Comparison of ENCODE assay signal across 10 cellular contexts in the genomic region with DNA sequence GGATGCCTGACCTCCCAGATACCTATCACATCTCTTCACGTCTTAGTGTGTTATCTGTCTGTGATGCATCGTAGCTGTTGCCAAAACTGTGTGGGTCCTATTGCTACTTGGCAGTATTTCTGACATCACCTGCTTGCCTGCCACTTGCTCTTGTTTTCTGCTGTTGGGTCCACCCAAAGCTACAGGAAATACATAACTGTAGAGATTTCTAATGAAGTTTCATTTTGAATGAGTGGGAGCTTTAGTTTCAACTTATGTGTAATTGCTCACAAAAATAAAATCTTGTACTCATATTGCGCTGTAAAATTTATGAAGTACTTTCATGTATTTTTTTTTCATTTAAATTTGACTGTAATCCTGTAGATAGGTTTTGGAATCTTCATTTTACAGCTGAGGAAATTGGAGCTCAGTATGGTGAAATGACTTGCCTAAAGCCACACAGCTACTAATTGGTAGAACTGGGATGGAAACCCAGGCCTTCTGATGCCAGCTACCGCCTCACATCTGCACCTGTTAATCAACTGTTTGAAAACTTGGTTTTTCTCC.
A peak's percentile ranks its signal among the peaks of the same experiment; 100 is the strongest.
DNase-seq lines count a peak whose midpoint lies in the region; ATAC-seq and TF ChIP-seq lines count a peak whose summit lies in the region.
"Had no signal": no experiment of that assay in that cellular context is flagged by ENCODE, and none has a peak within 500 bp of the region (broad histone marks: within the 10 kb centered on the region; RNA-seq: fewer than 3 reads in every experiment).

No MANE protein-coding gene starts in this region.

- TF ChIP-seq CTCF in GM10248 (IDR thresholded peaks at IDR 0.05; ENCODE audit: control extremely low read depth, extremely low read depth, low read depth, missing control alignments) (no peak), MM.1S (IDR thresholded peaks at IDR 0.05; ENCODE audit: low read length) (no peak), PC-3 (conservative IDR thresholded peaks at IDR 0.05; ENCODE audit: low read depth, low read length) (no peak), adrenal gland (IDR thresholded peaks at IDR 0.05) (no peak)

- CTCF ChIA-PET in GM10248 (lab: Yijun Ruan, JAX): interaction anchor here (0.6 to 3.2 kb wide), 6 partner anchors 8 to 28 kb away, joined by 3 to 14 read pairs (median 4); no protein-coding TSS in a partner anchor
- CTCF ChIA-PET in PC-3 (lab: Charles Lee): no interaction called here

- H3K27me3 ChIP-seq in MM.1S (replicated peaks; ENCODE audit: insufficient read depth, low read length): no peaks in the 10 kb centered on the region
- no peaks in the 10 kb centered on the region for H3K27me3 ChIP-seq in PC-3 (ENCODE audit: low read length)
- H3K27me3 ChIP-seq in adrenal gland: no peaks in the 10 kb centered on the region
- H3K27me3 ChIP-seq: uterus had no signal

- H3K27ac ChIP-seq in MM.1S (ENCODE audit: low read length) (peak overlapping the region; percentile 89), PC-3 (ENCODE audit: low read length) (no peak overlapping the region), adrenal gland (no peak overlapping the region)
- H3K27ac ChIP-seq: uterus had no signal

- H3K36me3 ChIP-seq in MM.1S (replicated peaks; ENCODE audit: insufficient read depth, low read length) (no peaks in the 10 kb centered on the region), PC-3 (ENCODE audit: low read depth, low read length) (no peaks in the 10 kb centered on the region), adrenal gland (replicated peaks in 1 of 2) (no peaks in the 10 kb centered on the region)
- H3K36me3 ChIP-seq: uterus had no signal

- TF ChIP-seq POLR2A in adrenal gland (IDR thresholded peaks at IDR 0.05): no peak

- POLR2A ChIA-PET in GM10248 (lab: Yijun Ruan, JAX): interaction anchor here (1.0 kb wide), 1 partner anchor 116 kb away, joined by 5 read pairs; no protein-coding TSS in a partner anchor
- POLR2A ChIA-PET in PC-3 (lab: Charles Lee; ENCODE audit: unreplicated experiment): no interaction called here

- DNase-seq in GM10248 (ENCODE audit: extremely low spot score) (peak; percentile 28), MM.1S (peak; percentile 81), SIG-M5 treated with dmso at 0.1 percent for 504 hours (lab: John Stamatoyannopoulos, UW; ENCODE audit: unreplicated experiment) (no peak), PC-3 (no peak), adrenal gland (no peak), NCI-H187 (lab: John Stamatoyannopoulos, UW) (no peak)
- DNase-seq: T1000, uterus had no signal

- WGBS in adrenal gland, 4 donors: 81 to 86% (median 82%) methylated on average over 4 of the region's 4 CpGs

- H2AFZ ChIP-seq in MM.1S (ENCODE audit: low read length) (peak overlapping the region; percentile 32; the same call in 1 of the 2 replicates), PC-3 (ENCODE audit: low read length) (no peak overlapping the region)

- H3F3A ChIP-seq in MM.1S (ENCODE audit: insufficient read depth, low read length): peaks cover 45% of the 10 kb centered on the region
- no peaks in the 10 kb centered on the region for H3F3A ChIP-seq in PC-3 (ENCODE audit: low read length, unreplicated experiment)

- peaks cover 78% of the 10 kb centered on the region for H3K4me1 ChIP-seq in MM.1S (ENCODE audit: low read length)
- no peaks in the 10 kb centered on the region for H3K4me1 ChIP-seq in PC-3 (ENCODE audit: insufficient read depth, low read length)
- peaks cover 0 to 4% of the 10 kb centered on the region in 2 donors for H3K4me1 ChIP-seq in adrenal gland (replicated peaks in 1 of 2)
- H3K4me1 ChIP-seq: uterus had no signal

- BruUV-seq in PC-3 (replicated peaks; lab: Mats Ljungman, UMichigan): no TSS peak

- H3K4me3 ChIP-seq in MM.1S (ENCODE audit: low read length): no peak overlapping the region
- no peak overlapping the region for H3K4me3 ChIP-seq in PC-3 (ENCODE audit: low read length)
- H3K4me3 ChIP-seq in adrenal gland: no peak overlapping the region
- H3K4me3 ChIP-seq: uterus had no signal

- ATAC-seq in GM19043 (IDR thresholded peaks at IDR 0.05; ENCODE audit: low read depth, unreplicated experiment) (peak; percentile 66), HG02852 (IDR thresholded peaks at IDR 0.05; ENCODE audit: unreplicated experiment) (peak; percentile 74), PC-3 (no peak)

- H3K9ac ChIP-seq in MM.1S (ENCODE audit: low read length) (peak overlapping the region; percentile 35; the same call in 1 of the 2 replicates), PC-3 (ENCODE audit: low read length) (no peak overlapping the region)

- H3K9me2 ChIP-seq in MM.1S (replicated peaks; ENCODE audit: insufficient read depth, low read length) (no peaks in the 10 kb centered on the region), PC-3 (replicated peaks; ENCODE audit: low read length) (no peaks in the 10 kb centered on the region)

- H3K79me2 ChIP-seq in MM.1S (ENCODE audit: low read length) (no peaks in the 10 kb centered on the region), PC-3 (ENCODE audit: low read length) (no peaks in the 10 kb centered on the region)

- H3K4me2 ChIP-seq in MM.1S (ENCODE audit: low read depth, low read length) (peak overlapping the region; percentile 47), PC-3 (ENCODE audit: low read length) (no peak overlapping the region)

- no peaks in the 10 kb centered on the region for H3K9me3 ChIP-seq in MM.1S (replicated peaks; ENCODE audit: insufficient read depth, low read length)
- H3K9me3 ChIP-seq in PC-3 (ENCODE audit: low read length): no peaks in the 10 kb centered on the region
- no peaks in the 10 kb centered on the region for H3K9me3 ChIP-seq in adrenal gland (replicated peaks in 1 of 3)
- H3K9me3 ChIP-seq: uterus had no signal

- intact Hi-C loops in PC-3 (cut with micrococcal nuclease): no loop called here
- intact Hi-C loops in adrenal gland (cut with DNase I): no loop called here

- H4K20me1 ChIP-seq in MM.1S (ENCODE audit: insufficient read depth, low read length) (no peaks in the 10 kb centered on the region), PC-3 (ENCODE audit: low read length) (no peaks in the 10 kb centered on the region)

Comparison
In these comparisons a context has a peak if more than half of its experiments do, and no peak if none do; other contexts are left out.
1. DNase-seq: peak in GM10248 (single experiment) and MM.1S (single experiment); none in SIG-M5 treated with dmso at 0.1 percent for 504 hours (single experiment), PC-3 (single experiment), adrenal gland (0 of 7) and NCI-H187 (0 of 2).